In genomic region chr17:67963145-67963572, GRCh38 we compare ENCODE assay signal across 8 cellular contexts. TPM values are rescaled to one million over a fixed set of nuclear protein-coding genes. Genes with fewer than 3 reads are reported as not detected.
DNase-seq lines count a peak whose midpoint lies in the region; ATAC-seq and TF ChIP-seq lines count a peak whose summit lies in the region.
"Not testable (repeated sequence)": the region's sequence is repeated elsewhere in the genome, so short reads cannot be mapped to it uniquely, and the experiment has no call there.

No MANE protein-coding gene starts in this region.

- POLR2A ChIA-PET in CD8-positive, alpha-beta T cell (lab: Charles Lee) = not testable (repeated sequence)

- TF ChIP-seq CTCF in CD8-positive, alpha-beta T cell (IDR thresholded peaks at IDR 0.05) = peak; percentile 71
- TF ChIP-seq CTCF in mucosa of descending colon (IDR thresholded peaks at IDR 0.05) = peak; percentile 40

- DNase-seq in CD8-positive, alpha-beta T cell = peak; percentile 32 to 76 (median 68)
- DNase-seq in H4 (ENCODE audit: low spot score) (peak; percentile 72), NCI-H1436 (lab: John Stamatoyannopoulos, UW) (peak; percentile 76), SK-MEL-5 (ENCODE audit: low read depth, low spot score) (peak; percentile 90), activated T-helper 1 cell treated with Interleukin-2 at 50 U/mL for 16 hours (ENCODE audit: low read depth) (peak; percentile 33), mucosa of descending colon (peak in 1 of 3 donors; percentile 68)
- DNase-seq in stimulated activated CD8-positive, alpha-beta memory T cell treated with anti-CD3 and anti-CD28 coated beads, Interleukin-15, amount 100 ng/mL, for 24 hours (ENCODE audit: low read depth) = peak; percentile 15

- not testable (repeated sequence) for H3K27me3 ChIP-seq in CD8-positive, alpha-beta T cell (ENCODE audit: insufficient read depth, low read length)

- not testable (repeated sequence) for H3K9me3 ChIP-seq in CD8-positive, alpha-beta T cell (ENCODE audit: low read length); mucosa of descending colon

- H3K4me1 Mint-ChIP-seq in CD8-positive, alpha-beta T cell (ENCODE audit: low read depth) = not testable (repeated sequence)

- peak; percentile 100 for ATAC-seq in CD8-positive, alpha-beta T cell
- peak; percentile 90 for ATAC-seq in esophagus mucosa
- peak; percentile 93 for ATAC-seq in mucosa of descending colon

- H3K27ac ChIP-seq in CD8-positive, alpha-beta T cell (ENCODE audit: low read depth, low read length) = not testable (repeated sequence)

- intact Hi-C loops in CD8-positive, alpha-beta T cell (cut with DNase I, micrococcal nuclease) = loop anchor here in 1 of 2 experiments (1.0 kb wide), 1 partner anchor 500 kb away; no protein-coding TSS in a partner anchor
- intact Hi-C loops in mucosa of descending colon (cut with DNase I, micrococcal nuclease) = not testable (repeated sequence)

- not testable (repeated sequence) for H3K9me3 Mint-ChIP-seq in CD8-positive, alpha-beta T cell

- peaks cover 33% of the 10 kb centered on the region for H3K36me3 ChIP-seq in CD8-positive, alpha-beta T cell (ENCODE audit: insufficient read depth, low read length)
- not testable (repeated sequence) for H3K36me3 ChIP-seq in mucosa of descending colon (ENCODE audit: low read depth)

- H3K4me3 ChIP-seq in CD8-positive, alpha-beta T cell (ENCODE audit: low read depth, low read length); mucosa of descending colon: not testable (repeated sequence)

- CTCF ChIA-PET in CD8-positive, alpha-beta T cell (lab: Charles Lee) = interaction anchor here (0.7 to 2.1 kb wide), 6 partner anchors 15 to 503 kb away, joined by 3 to 13 read pairs (median 4); no protein-coding TSS in a partner anchor

- H3K36me3 Mint-ChIP-seq in CD8-positive, alpha-beta T cell = peaks cover 64% of the 10 kb centered on the region

- H3K27ac Mint-ChIP-seq in CD8-positive, alpha-beta T cell = not testable (repeated sequence)

- not testable (repeated sequence) for H3K4me1 ChIP-seq in CD8-positive, alpha-beta T cell (ENCODE audit: insufficient read depth, low read length); mucosa of descending colon (ENCODE audit: low read depth)

- H3K4me3 Mint-ChIP-seq in CD8-positive, alpha-beta T cell = not testable (repeated sequence)

- H3K27me3 Mint-ChIP-seq in CD8-positive, alpha-beta T cell (ENCODE audit: low read depth) = not testable (repeated sequence)

- in situ Hi-C loops in SK-MEL-5 (cut with HindIII; ENCODE audit: low pct_unique_long_range_greater_than_20kb, low sequenced_read_pairs) = not testable (repeated sequence)

RNA-seq across cellular contexts. Expression of gene C17orf58, which starts 33.1 kb away (rescaled TPM):
- under 1 TPM; 0.19 to 0.30 TPM for total RNA-seq in CD8-positive, alpha-beta T cell
- 20.3 and 25.5 TPM in 2 replicates for total RNA-seq in H4 (2014; rRNA removed; shearing (Covaris generic))
- 55.7 and 68.4 TPM in 2 replicates for total RNA-seq in SK-MEL-5 (2014; rRNA removed; shearing (Covaris generic))
- 64.3 and 76.0 TPM in 2 replicates for polyA plus RNA-seq in SK-MEL-5 (2015; cell fraction: cytosol; rRNA removed)
- 41.6 and 46.6 TPM in 2 replicates for polyA plus RNA-seq in SK-MEL-5 (2015; cell fraction: nucleus; rRNA removed)
- total RNA-seq in esophagus mucosa = 5.9 TPM
- total RNA-seq in mucosa of descending colon = 10 to 100 TPM in 1 of 3 donors, 1 to 10 TPM in 2; 6.4 to 11.1 (median 8.4) TPM
